1 cellular context compared by ENCODE assay signal in genomic region chr19:37902668-37903067, GRCh38.
TF ChIP-seq lines count a peak whose summit lies in the region.

No MANE protein-coding gene starts in this region.

TF ChIP-seq in HCT116, 20 proteins besides CTCF, POLR2A, EP300 and RAD21 (continued from another document):
- no peak for TF ChIP-seq ZFX (IDR thresholded peaks at IDR 0.05)
- no peak for TF ChIP-seq REST (IDR thresholded peaks at IDR 0.05; ENCODE audit: low read depth)
- TF ChIP-seq SRF (IDR thresholded peaks at IDR 0.05; ENCODE audit: low read depth): no peak
